ENCODE assay signal across 7 cellular contexts in genomic region chr1:62877579-62877978, GRCh38.
"Had no signal": no experiment of that assay in that cellular context is flagged by ENCODE, and none has a peak within 500 bp of the region (broad histone marks: within the 10 kb centered on the region; RNA-seq: fewer than 3 reads in every experiment).

No MANE protein-coding gene starts in this region.

- FAIRE-seq: HTR-8/SVneo had no signal

- H3K27ac ChIP-seq: HL-60, KMS-11 had no signal

- H3K27ac Mint-ChIP-seq: IgD-negative memory B cell had no signal

- H3K4me2 ChIP-seq: KMS-11 had no signal

- DNase-seq: IMR-90, KBM-7, KG1 had no signal

- H3K9ac ChIP-seq: KMS-11 had no signal

- H3K4me3 Mint-ChIP-seq: IgD-negative memory B cell had no signal
